ENCODE assay signal across 9 cellular contexts in the genomic region with DNA sequence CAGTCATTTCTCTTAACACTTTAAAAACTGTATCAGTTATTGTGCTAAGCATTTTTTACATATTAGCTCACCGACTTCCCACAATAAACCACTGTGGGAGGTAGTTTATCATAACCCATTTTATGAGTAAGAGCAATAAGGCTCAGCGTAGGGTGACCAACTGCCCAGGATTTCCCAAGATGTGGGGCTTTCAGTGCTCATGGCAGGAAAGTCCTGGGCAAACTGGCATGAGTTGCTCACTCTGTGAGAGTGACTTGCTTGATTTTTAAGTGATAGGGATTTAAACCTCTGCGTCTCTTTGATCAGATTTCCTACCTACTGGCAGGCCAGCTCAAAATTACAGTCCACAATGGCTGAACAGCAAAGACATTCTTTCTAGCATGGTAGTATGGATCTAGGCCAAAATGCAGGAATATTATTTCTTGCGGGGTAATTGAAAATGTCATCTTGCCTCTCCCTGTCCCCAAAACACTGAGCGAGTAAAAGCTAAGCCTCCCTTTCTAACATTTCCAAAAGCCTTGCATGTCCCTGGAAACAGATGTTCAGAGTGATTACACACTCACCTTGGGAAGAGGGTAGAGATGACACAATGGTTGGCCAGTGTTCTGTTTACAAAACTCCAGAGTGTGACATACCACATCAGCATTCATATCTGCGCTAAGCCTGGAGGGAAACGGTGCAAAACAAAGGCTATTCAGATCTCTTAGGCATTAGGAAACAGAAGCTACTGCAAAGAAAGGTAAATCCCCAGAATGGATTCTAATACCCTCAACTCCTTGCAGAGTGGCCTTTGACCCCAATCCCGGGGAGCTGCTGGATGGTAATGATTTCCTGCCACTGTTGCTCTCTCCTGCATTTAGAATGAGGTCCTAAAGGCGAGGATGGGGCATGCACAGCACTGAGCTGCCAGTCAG.
DNase-seq lines count a peak whose midpoint lies in the region; ATAC-seq, FAIRE-seq and TF ChIP-seq lines count a peak whose summit lies in the region.
"Had no signal": no experiment of that assay in that cellular context is flagged by ENCODE, and none has a peak within 500 bp of the region (broad histone marks: within the 10 kb centered on the region; RNA-seq: fewer than 3 reads in every experiment).

No MANE protein-coding gene starts in this region.

- H3K27ac ChIP-seq in A549, result peak overlapping the region; percentile 63 to 80
- no peak overlapping the region for H3K27ac ChIP-seq in coronary artery
- H3K27ac ChIP-seq: KMS-11 had no signal

- no peak overlapping the region for H3K4me3 Mint-ChIP-seq in activated CD8-positive, alpha-beta memory T cell treated with anti-CD3 and anti-CD28 coated beads, Interleukin-2, amount 10 ng/mL, durations not matched to agents 7 days and 5 days

- CTCF ChIA-PET in A549 (lab: Yijun Ruan, JAX), result interaction anchor here (0.9 to 3.0 kb wide), 7 partner anchors 10 to 541 kb away, joined by 3 to 35 read pairs (median 3); no protein-coding TSS in a partner anchor
- CTCF ChIA-PET in activated CD8-positive, alpha-beta memory T cell treated with anti-CD3 and anti-CD28 coated beads, Interleukin-2, amount 10 ng/mL, durations not matched to agents 7 days and 5 days (lab: Charles Lee), result interaction anchor here (0.9 to 2.9 kb wide), 3 partner anchors 11 to 524 kb away, joined by 4 to 19 read pairs (median 5); no protein-coding TSS in a partner anchor

- TF ChIP-seq CTCF in A549 (IDR thresholded peaks at IDR 0.05) (no peak), coronary artery (IDR thresholded peaks at IDR 0.05) (no peak)

- H3K4me1 ChIP-seq in A549, result peaks cover 49% of the 10 kb centered on the region

- peak in 1 of 2 experiments; percentile 44; a peak in 1 of 5 replicates for TF ChIP-seq EP300 in A549 (IDR thresholded peaks at IDR 0.05)

- TF ChIP-seq RAD21 in A549 (conservative IDR thresholded peaks at IDR 0.05 in 1 of 2, IDR thresholded peaks at IDR 0.05 in 1 of 2), result no peak

- FAIRE-seq in A549 (lab: Jason Lieb, UNC), result no peak

- H3K27ac Mint-ChIP-seq in activated CD8-positive, alpha-beta memory T cell treated with anti-CD3 and anti-CD28 coated beads, Interleukin-2, amount 10 ng/mL, durations not matched to agents 7 days and 5 days, result no peak overlapping the region

- H3K4me3 ChIP-seq in A549, result no peak overlapping the region
- no peak overlapping the region for H3K4me3 ChIP-seq in coronary artery

- peaks cover 24% of the 10 kb centered on the region for H3K36me3 Mint-ChIP-seq in activated CD8-positive, alpha-beta memory T cell treated with anti-CD3 and anti-CD28 coated beads, Interleukin-2, amount 10 ng/mL, durations not matched to agents 7 days and 5 days

- no peaks in the 10 kb centered on the region for H3K9me3 ChIP-seq in A549

- POLR2A ChIA-PET in A549 (lab: Yijun Ruan, JAX), result interaction anchor here (0.6 kb wide), 1 partner anchor 82 kb away, joined by 5 read pairs; no protein-coding TSS in a partner anchor

- ATAC-seq in A549, result peak; percentile 83 to 91
- peak; percentile 32 for ATAC-seq in left colon
- no peak for ATAC-seq in activated CD8-positive, alpha-beta memory T cell treated with anti-CD3 and anti-CD28 coated beads, Interleukin-2, amount 10 ng/mL, durations not matched to agents 7 days and 5 days

- H3K27me3 Mint-ChIP-seq in activated CD8-positive, alpha-beta memory T cell treated with anti-CD3 and anti-CD28 coated beads, Interleukin-2, amount 10 ng/mL, durations not matched to agents 7 days and 5 days, result no peaks in the 10 kb centered on the region

- intact Hi-C loops in left colon (cut with DNase I, micrococcal nuclease), result no loop called here

- 37% methylated on average over 9 of the region's 9 CpGs for WGBS in A549 (ENCODE audit: missing lambda C conversion rate)

- peak overlapping the region; percentile 64 for H3K4me2 ChIP-seq in A549
- H3K4me2 ChIP-seq: KMS-11 had no signal

- DNase-seq in A549 (ENCODE audit: low read depth in 1 of 2, low spot score in 1 of 2) (peak; percentile 35 to 68), HPDE6-E6E7 (ENCODE audit: extremely low spot score) (peak; percentile 34), amniotic stem cell (lab: John Stamatoyannopoulos, UW) (peak; percentile 13), left colon (peak; percentile 27 to 44), epidermal melanocyte (ENCODE audit: insufficient read length, low spot score) (no peak), coronary artery (ENCODE audit: low spot score) (no peak)
- DNase-seq in effector CD4-positive, alpha-beta T cell, result no peak
- no peak for DNase-seq in activated CD8-positive, alpha-beta memory T cell treated with anti-CD3 and anti-CD28 coated beads, Interleukin-2, amount 10 ng/mL, durations not matched to agents 7 days and 5 days

- peaks cover 17% of the 10 kb centered on the region for H3K4me1 Mint-ChIP-seq in activated CD8-positive, alpha-beta memory T cell treated with anti-CD3 and anti-CD28 coated beads, Interleukin-2, amount 10 ng/mL, durations not matched to agents 7 days and 5 days

- no peaks in the 10 kb centered on the region for H3K9me3 Mint-ChIP-seq in activated CD8-positive, alpha-beta memory T cell treated with anti-CD3 and anti-CD28 coated beads, Interleukin-2, amount 10 ng/mL, durations not matched to agents 7 days and 5 days (ENCODE audit: low read depth)

- TF ChIP-seq POLR2A in A549 (IDR thresholded peaks at IDR 0.05; ENCODE audit: low read length), result no peak

TF ChIP-seq in A549, 52 proteins besides CTCF, POLR2A, EP300 and RAD21:
- TF ChIP-seq POLR2AphosphoS2 (conservative IDR thresholded peaks at IDR 0.05; ENCODE audit: low read length) (no peak), JUN (IDR thresholded peaks at IDR 0.05) (peak in 1 of 2 experiments; percentile 36; a peak in 1 of 5 replicates), FOSL2 (IDR thresholded peaks at IDR 0.05) (peak; percentile 46; the same call in 1 of the 2 replicates), FOSL2 (CRISPR knock-in tag; IDR thresholded peaks at IDR 0.05) (peak; percentile 69), CEBPB (IDR thresholded peaks at IDR 0.05) (peak; percentile 36 to 71; a peak in 3 of 4 replicates), ESRRA (IDR thresholded peaks at IDR 0.05; ENCODE audit: borderline replicate concordance, low read length) (no peak), GATA3 (IDR thresholded peaks at IDR 0.05; ENCODE audit: borderline replicate concordance) (peak; percentile 32; the same call in 1 of the 2 replicates), SREBF2 (IDR thresholded peaks at IDR 0.05) (no peak), JUNB (IDR thresholded peaks at IDR 0.05) (peak; percentile 56)
- TF ChIP-seq, protein P1, sequence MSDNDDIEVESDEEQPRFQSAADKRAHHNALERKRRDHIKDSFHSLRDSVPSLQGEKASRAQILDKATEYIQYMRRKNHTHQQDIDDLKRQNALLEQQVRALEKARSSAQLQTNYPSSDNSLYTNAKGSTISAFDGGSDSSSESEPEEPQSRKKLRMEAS (IDR thresholded peaks at IDR 0.05), result 0 out of 2 replicates have a peak, but pooled peaks have one; percentile 25

Comparison
In these comparisons a context has a peak if more than half of its experiments do, and no peak if none do; other contexts are left out.
1. DNase-seq: peak in A549 (2 of 2), HPDE6-E6E7 (single experiment), amniotic stem cell (single experiment) and left colon (2 of 2); none in effector CD4-positive, alpha-beta T cell (single experiment), epidermal melanocyte (single experiment), activated CD8-positive, alpha-beta memory T cell treated with anti-CD3 and anti-CD28 coated beads, Interleukin-2, amount 10 ng/mL, durations not matched to agents 7 days and 5 days (single experiment) and coronary artery (single experiment).
2. H3K27ac ChIP-seq: peak in A549 (2 of 2); none in coronary artery (0 of 2).